ENCODE assay signal across 2 cellular contexts in genomic region chr10:95295031-95295755, GRCh38.
TF ChIP-seq lines count a peak whose summit lies in the region.

No MANE protein-coding gene starts in this region.

TF ChIP-seq in GM12878, 131 proteins besides CTCF, POLR2A, EP300 and RAD21 (continues in another document):
- TF ChIP-seq NR2C1 (IDR thresholded peaks at IDR 0.05) (no peak), RELA (IDR thresholded peaks at IDR 0.05; ENCODE audit: borderline replicate concordance, partially characterized antibody) (peak; percentile 69), MTA2 (IDR thresholded peaks at IDR 0.05; ENCODE audit: low read depth) (peak; percentile 73), E2F8 (IDR thresholded peaks at IDR 0.05; ENCODE audit: low read depth, partially characterized antibody) (peak; percentile 22), PAX5 (IDR thresholded peaks at IDR 0.05; ENCODE audit: borderline replicate concordance, low read depth, low read length) (peak; percentile 100), BACH1 (IDR thresholded peaks at IDR 0.05; ENCODE audit: borderline replicate concordance) (peak; percentile 13; the same call in 1 of the 2 replicates), RB1 (IDR thresholded peaks at IDR 0.05; ENCODE audit: borderline replicate concordance) (peak; percentile 41; the same call in 1 of the 2 replicates), WRNIP1 (IDR thresholded peaks at IDR 0.05; ENCODE audit: borderline replicate concordance, low read depth, low read length) (peak; percentile 79; the same call in 1 of the 2 replicates), RAD51 (IDR thresholded peaks at IDR 0.05) (0 out of 2 replicates have a peak, but pooled peaks have one; percentile 19), TCF12 (IDR thresholded peaks at IDR 0.05; ENCODE audit: low read depth, low read length) (peak; percentile 86; the same call in 1 of the 2 replicates), NRF1 (conservative IDR thresholded peaks at IDR 0.05; ENCODE audit: low read depth, low read length) (0 out of 2 replicates have a peak, but pooled peaks have one; percentile 17), SP1 (IDR thresholded peaks at IDR 0.05; ENCODE audit: low read depth, low read length) (peak; percentile 61), ETV6 (conservative IDR thresholded peaks at IDR 0.05 in 1 of 2, IDR thresholded peaks at IDR 0.05 in 1 of 2; ENCODE audit: borderline replicate concordance in 1 of 2, low read depth in 1 of 2) (peak in 1 of 2 experiments; percentile 42; a peak in 1 of 4 replicates), TAF1 (IDR thresholded peaks at IDR 0.05; ENCODE audit: borderline replicate concordance, low read depth, low read length) (peak; percentile 67; the same call in 1 of the 2 replicates), GATAD2B (conservative IDR thresholded peaks at IDR 0.05; ENCODE audit: low read depth) (peak; percentile 81), JUNB (IDR thresholded peaks at IDR 0.05) (0 out of 2 replicates have a peak, but pooled peaks have one; percentile 21), ELK1 (IDR thresholded peaks at IDR 0.05; ENCODE audit: low read depth, low read length) (peak; percentile 78)
- TF ChIP-seq, protein P1, sequence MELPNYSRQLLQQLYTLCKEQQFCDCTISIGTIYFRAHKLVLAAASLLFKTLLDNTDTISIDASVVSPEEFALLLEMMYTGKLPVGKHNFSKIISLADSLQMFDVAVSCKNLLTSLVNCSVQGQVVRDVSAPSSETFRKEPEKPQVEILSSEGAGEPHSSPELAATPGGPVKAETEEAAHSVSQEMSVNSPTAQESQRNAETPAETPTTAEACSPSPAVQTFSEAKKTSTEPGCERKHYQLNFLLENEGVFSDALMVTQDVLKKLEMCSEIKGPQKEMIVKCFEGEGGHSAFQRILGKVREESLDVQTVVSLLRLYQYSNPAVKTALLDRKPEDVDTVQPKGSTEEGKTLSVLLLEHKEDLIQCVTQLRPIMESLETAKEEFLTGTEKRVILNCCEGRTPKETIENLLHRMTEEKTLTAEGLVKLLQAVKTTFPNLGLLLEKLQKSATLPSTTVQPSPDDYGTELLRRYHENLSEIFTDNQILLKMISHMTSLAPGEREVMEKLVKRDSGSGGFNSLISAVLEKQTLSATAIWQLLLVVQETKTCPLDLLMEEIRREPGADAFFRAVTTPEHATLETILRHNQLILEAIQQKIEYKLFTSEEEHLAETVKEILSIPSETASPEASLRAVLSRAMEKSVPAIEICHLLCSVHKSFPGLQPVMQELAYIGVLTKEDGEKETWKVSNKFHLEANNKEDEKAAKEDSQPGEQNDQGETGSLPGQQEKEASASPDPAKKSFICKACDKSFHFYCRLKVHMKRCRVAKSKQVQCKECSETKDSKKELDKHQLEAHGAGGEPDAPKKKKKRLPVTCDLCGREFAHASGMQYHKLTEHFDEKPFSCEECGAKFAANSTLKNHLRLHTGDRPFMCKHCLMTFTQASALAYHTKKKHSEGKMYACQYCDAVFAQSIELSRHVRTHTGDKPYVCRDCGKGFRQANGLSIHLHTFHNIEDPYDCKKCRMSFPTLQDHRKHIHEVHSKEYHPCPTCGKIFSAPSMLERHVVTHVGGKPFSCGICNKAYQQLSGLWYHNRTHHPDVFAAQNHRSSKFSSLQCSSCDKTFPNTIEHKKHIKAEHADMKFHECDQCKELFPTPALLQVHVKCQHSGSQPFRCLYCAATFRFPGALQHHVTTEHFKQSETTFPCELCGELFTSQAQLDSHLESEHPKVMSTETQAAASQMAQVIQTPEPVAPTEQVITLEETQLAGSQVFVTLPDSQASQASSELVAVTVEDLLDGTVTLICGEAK (IDR thresholded peaks at IDR 0.05; ENCODE audit: borderline replicate concordance), result peak; percentile 78; the same call in 1 of the 2 replicates
- TF ChIP-seq, protein P2, sequence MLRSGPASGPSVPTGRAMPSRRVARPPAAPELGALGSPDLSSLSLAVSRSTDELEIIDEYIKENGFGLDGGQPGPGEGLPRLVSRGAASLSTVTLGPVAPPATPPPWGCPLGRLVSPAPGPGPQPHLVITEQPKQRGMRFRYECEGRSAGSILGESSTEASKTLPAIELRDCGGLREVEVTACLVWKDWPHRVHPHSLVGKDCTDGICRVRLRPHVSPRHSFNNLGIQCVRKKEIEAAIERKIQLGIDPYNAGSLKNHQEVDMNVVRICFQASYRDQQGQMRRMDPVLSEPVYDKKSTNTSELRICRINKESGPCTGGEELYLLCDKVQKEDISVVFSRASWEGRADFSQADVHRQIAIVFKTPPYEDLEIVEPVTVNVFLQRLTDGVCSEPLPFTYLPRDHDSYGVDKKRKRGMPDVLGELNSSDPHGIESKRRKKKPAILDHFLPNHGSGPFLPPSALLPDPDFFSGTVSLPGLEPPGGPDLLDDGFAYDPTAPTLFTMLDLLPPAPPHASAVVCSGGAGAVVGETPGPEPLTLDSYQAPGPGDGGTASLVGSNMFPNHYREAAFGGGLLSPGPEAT (IDR thresholded peaks at IDR 0.05; ENCODE audit: low read depth), result peak; percentile 60; the same call in 1 of the 2 replicates

TF ChIP-seq in HepG2, 621 proteins besides CTCF, POLR2A, EP300 and RAD21 (continues in another document):
- TF ChIP-seq, protein P3, sequence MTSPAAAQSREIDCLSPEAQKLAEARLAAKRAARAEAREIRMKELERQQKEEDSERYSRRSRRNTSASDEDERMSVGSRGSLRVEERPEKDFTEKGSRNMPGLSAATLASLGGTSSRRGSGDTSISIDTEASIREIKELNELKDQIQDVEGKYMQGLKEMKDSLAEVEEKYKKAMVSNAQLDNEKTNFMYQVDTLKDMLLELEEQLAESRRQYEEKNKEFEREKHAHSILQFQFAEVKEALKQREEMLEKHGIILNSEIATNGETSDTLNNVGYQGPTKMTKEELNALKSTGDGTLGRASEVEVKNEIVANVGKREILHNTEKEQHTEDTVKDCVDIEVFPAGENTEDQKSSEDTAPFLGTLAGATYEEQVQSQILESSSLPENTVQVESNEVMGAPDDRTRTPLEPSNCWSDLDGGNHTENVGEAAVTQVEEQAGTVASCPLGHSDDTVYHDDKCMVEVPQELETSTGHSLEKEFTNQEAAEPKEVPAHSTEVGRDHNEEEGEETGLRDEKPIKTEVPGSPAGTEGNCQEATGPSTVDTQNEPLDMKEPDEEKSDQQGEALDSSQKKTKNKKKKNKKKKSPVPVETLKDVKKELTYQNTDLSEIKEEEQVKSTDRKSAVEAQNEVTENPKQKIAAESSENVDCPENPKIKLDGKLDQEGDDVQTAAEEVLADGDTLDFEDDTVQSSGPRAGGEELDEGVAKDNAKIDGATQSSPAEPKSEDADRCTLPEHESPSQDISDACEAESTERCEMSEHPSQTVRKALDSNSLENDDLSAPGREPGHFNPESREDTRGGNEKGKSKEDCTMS (CRISPR knock-in tag; conservative IDR thresholded peaks at IDR 0.05), result no peak
- TF ChIP-seq ZBTB38 (CRISPR knock-in tag; IDR thresholded peaks at IDR 0.05), result 0 out of 2 replicates have a peak, but pooled peaks have one; percentile 48
- TF ChIP-seq ZMYM2 (CRISPR knock-in tag; IDR thresholded peaks at IDR 0.05), result no peak
- TF ChIP-seq YEATS4 (CRISPR knock-in tag; IDR thresholded peaks at IDR 0.05; ENCODE audit: borderline replicate concordance), result no peak
- TF ChIP-seq HNF4G (IDR thresholded peaks at IDR 0.05; ENCODE audit: borderline replicate concordance, low read depth, low read length), result no peak
- no peak for TF ChIP-seq HNF4G (CRISPR knock-in tag; IDR thresholded peaks at IDR 0.05; ENCODE audit: borderline replicate concordance, low read depth)
- TF ChIP-seq ZNF678 (CRISPR knock-in tag; IDR thresholded peaks at IDR 0.05), result no peak
- no peak for TF ChIP-seq ZNF75D (CRISPR knock-in tag; IDR thresholded peaks at IDR 0.05; ENCODE audit: borderline replicate concordance)
- TF ChIP-seq NFKB2 (CRISPR knock-in tag; IDR thresholded peaks at IDR 0.05; ENCODE audit: borderline replicate concordance), result no peak
- no peak for TF ChIP-seq ZNF766 (CRISPR knock-in tag; IDR thresholded peaks at IDR 0.05; ENCODE audit: borderline replicate concordance)
- TF ChIP-seq ATF1 (CRISPR knock-in tag; IDR thresholded peaks at IDR 0.05), result no peak
- TF ChIP-seq CHCHD3 (CRISPR knock-in tag; IDR thresholded peaks at IDR 0.05), result no peak
- TF ChIP-seq ZFP1 (CRISPR knock-in tag; IDR thresholded peaks at IDR 0.05), result no peak
- TF ChIP-seq ZNF572 (CRISPR knock-in tag; IDR thresholded peaks at IDR 0.05), result no peak
- TF ChIP-seq ZNF382 (CRISPR knock-in tag; IDR thresholded peaks at IDR 0.05; ENCODE audit: borderline replicate concordance), result no peak
- TF ChIP-seq CCDC6 (CRISPR knock-in tag; IDR thresholded peaks at IDR 0.05), result no peak
- no peak for TF ChIP-seq ZNF331 (CRISPR knock-in tag; IDR thresholded peaks at IDR 0.05)
- no peak for TF ChIP-seq SKIL (CRISPR knock-in tag; IDR thresholded peaks at IDR 0.05; ENCODE audit: borderline replicate concordance)
- no peak for TF ChIP-seq HMG20A (CRISPR knock-in tag; IDR thresholded peaks at IDR 0.05; ENCODE audit: borderline replicate concordance)
- TF ChIP-seq, protein P4, sequence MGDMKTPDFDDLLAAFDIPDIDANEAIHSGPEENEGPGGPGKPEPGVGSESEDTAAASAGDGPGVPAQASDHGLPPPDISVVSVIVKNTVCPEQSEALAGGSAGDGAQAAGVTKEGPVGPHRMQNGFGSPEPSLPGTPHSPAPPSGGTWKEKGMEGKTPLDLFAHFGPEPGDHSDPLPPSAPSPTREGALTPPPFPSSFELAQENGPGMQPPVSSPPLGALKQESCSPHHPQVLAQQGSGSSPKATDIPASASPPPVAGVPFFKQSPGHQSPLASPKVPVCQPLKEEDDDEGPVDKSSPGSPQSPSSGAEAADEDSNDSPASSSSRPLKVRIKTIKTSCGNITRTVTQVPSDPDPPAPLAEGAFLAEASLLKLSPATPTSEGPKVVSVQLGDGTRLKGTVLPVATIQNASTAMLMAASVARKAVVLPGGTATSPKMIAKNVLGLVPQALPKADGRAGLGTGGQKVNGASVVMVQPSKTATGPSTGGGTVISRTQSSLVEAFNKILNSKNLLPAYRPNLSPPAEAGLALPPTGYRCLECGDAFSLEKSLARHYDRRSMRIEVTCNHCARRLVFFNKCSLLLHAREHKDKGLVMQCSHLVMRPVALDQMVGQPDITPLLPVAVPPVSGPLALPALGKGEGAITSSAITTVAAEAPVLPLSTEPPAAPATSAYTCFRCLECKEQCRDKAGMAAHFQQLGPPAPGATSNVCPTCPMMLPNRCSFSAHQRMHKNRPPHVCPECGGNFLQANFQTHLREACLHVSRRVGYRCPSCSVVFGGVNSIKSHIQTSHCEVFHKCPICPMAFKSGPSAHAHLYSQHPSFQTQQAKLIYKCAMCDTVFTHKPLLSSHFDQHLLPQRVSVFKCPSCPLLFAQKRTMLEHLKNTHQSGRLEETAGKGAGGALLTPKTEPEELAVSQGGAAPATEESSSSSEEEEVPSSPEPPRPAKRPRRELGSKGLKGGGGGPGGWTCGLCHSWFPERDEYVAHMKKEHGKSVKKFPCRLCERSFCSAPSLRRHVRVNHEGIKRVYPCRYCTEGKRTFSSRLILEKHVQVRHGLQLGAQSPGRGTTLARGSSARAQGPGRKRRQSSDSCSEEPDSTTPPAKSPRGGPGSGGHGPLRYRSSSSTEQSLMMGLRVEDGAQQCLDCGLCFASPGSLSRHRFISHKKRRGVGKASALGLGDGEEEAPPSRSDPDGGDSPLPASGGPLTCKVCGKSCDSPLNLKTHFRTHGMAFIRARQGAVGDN (CRISPR knock-in tag; IDR thresholded peaks at IDR 0.05), result peak; percentile 39
- no peak for TF ChIP-seq TCF7L2 (IDR thresholded peaks at IDR 0.05; ENCODE audit: low read depth, low read length)
- TF ChIP-seq, protein P5, sequence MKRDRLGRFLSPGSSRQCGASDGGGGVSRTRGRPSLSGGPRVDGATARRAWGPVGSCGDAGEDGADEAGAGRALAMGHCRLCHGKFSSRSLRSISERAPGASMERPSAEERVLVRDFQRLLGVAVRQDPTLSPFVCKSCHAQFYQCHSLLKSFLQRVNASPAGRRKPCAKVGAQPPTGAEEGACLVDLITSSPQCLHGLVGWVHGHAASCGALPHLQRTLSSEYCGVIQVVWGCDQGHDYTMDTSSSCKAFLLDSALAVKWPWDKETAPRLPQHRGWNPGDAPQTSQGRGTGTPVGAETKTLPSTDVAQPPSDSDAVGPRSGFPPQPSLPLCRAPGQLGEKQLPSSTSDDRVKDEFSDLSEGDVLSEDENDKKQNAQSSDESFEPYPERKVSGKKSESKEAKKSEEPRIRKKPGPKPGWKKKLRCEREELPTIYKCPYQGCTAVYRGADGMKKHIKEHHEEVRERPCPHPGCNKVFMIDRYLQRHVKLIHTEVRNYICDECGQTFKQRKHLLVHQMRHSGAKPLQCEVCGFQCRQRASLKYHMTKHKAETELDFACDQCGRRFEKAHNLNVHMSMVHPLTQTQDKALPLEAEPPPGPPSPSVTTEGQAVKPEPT (CRISPR knock-in tag; IDR thresholded peaks at IDR 0.05; ENCODE audit: low read depth), result no peak
- TF ChIP-seq ZBTB33 (CRISPR knock-in tag; IDR thresholded peaks at IDR 0.05), result peak; percentile 51
- no peak for TF ChIP-seq RBM39 (IDR thresholded peaks at IDR 0.05; ENCODE audit: low read depth, low read length, poor library complexity, severe bottlenecking)
